18 cellular contexts compared by ENCODE assay signal in the genomic region with DNA sequence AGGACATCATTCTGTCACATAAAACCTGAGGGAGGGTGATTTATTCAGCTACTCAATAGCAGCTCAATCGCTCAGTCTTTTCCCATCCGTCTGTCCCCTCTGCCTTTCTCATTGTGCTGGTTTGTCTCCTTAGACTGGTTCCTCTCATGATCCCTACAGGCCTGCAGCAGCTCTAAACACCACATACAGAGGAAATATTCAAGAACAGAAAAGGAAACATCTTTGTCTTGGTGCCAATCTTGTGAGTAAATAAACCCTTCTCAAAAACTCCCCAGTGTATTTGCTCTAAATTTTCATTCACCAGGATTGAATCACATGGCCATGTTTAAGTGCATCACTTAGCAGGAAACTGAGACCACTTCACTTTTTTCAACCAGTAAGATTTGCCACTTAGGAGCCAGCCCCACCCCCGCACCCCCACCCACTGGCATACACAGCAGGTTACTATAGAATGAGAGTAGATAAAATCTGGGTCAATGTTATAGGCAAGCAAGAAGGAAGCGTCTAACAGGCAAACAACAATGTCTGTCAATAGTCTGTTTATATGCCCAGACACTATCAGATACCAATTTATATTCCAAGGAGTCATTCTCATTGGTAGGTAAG.
DNase-seq lines count a peak whose midpoint lies in the region; ATAC-seq lines count a peak whose summit lies in the region.
"Had no signal": no experiment of that assay in that cellular context is flagged by ENCODE, and none has a peak within 500 bp of the region (broad histone marks: within the 10 kb centered on the region; RNA-seq: fewer than 3 reads in every experiment).

No MANE protein-coding gene starts in this region.

- H2BK120ac ChIP-seq in mesendoderm (ENCODE audit: low read depth, low read length), result peak overlapping the region; percentile 61

- H3K4me3 Mint-ChIP-seq in stimulated activated memory B cell treated with anti-CD40 and anti-IgM and Interleukin-4, amounts not matched to agents 10 μg/mL and 1 μg/mL and 100 μg/mL, for 72 hours, result no peak overlapping the region
- H3K4me3 Mint-ChIP-seq: activated CD8-positive, alpha-beta T cell treated with anti-CD3 and anti-CD28 coated beads, Interleukin-2, amount 10 ng/mL, durations not matched to agents 7 days and 5 days; CD4-positive, alpha-beta T cell had no signal

- peak overlapping the region; percentile 51 for H3K18ac ChIP-seq in mesendoderm (ENCODE audit: low read length)

- no peaks in the 10 kb centered on the region for H3K4me1 Mint-ChIP-seq in stimulated activated memory B cell treated with anti-CD40 and anti-IgM and Interleukin-4, amounts not matched to agents 10 μg/mL and 1 μg/mL and 100 μg/mL, for 72 hours

- no peaks in the 10 kb centered on the region for H3K27me3 Mint-ChIP-seq in stimulated activated memory B cell treated with anti-CD40 and anti-IgM and Interleukin-4, amounts not matched to agents 10 μg/mL and 1 μg/mL and 100 μg/mL, for 72 hours
- H3K27me3 Mint-ChIP-seq: CD4-positive, alpha-beta T cell had no signal

- no peak overlapping the region for H3K27ac Mint-ChIP-seq in stimulated activated memory B cell treated with anti-CD40 and anti-IgM and Interleukin-4, amounts not matched to agents 10 μg/mL and 1 μg/mL and 100 μg/mL, for 72 hours
- H3K27ac Mint-ChIP-seq: activated CD8-positive, alpha-beta T cell treated with anti-CD3 and anti-CD28 coated beads, Interleukin-2, amount 10 ng/mL, durations not matched to agents 7 days and 5 days; CD4-positive, alpha-beta T cell had no signal

- no peaks in the 10 kb centered on the region for H3K36me3 Mint-ChIP-seq in stimulated activated memory B cell treated with anti-CD40 and anti-IgM and Interleukin-4, amounts not matched to agents 10 μg/mL and 1 μg/mL and 100 μg/mL, for 72 hours

- DNase-seq in DMS53 treated with DMSO at 0.1 percent for 48 hours (lab: John Stamatoyannopoulos, UW; ENCODE audit: unreplicated experiment) (peak; percentile 1), NCI-H1105 treated with DMSO at 0.1 percent for 48 hours (lab: John Stamatoyannopoulos, UW) (peak; percentile 35), NCI-H2227 treated with DMSO at 0.1 percent for 48 hours (lab: John Stamatoyannopoulos, UW) (peak; percentile 56), mesendoderm (peak; percentile 62), HT-29 (ENCODE audit: low spot score) (no peak), RKO (ENCODE audit: low spot score) (no peak)
- DNase-seq: activated CD8-positive, alpha-beta T cell treated with anti-CD3 and anti-CD28 coated beads, Interleukin-2, amount 10 ng/mL, durations not matched to agents 7 days and 5 days; activated naive CD4-positive, alpha-beta T cell treated with anti-CD3 and anti-CD28 coated beads, Interleukin-2, amount 50 U/mL, for 16 hours; activated T-cell treated with anti-CD3 and anti-CD28 coated beads, Interleukin-2, amount 50 U/mL, for 48 hours; CD4-positive, alpha-beta T cell; cerebellar nuclear complex; effector memory CD4-positive, alpha-beta T cell; KG1; T-helper 9 cell had no signal

- no peak overlapping the region for H3K23ac ChIP-seq in mesendoderm (ENCODE audit: low read length)

- H3K4ac ChIP-seq in mesendoderm (ENCODE audit: low read depth, low read length), result no peak overlapping the region

- H3K79me1 ChIP-seq in mesendoderm (ENCODE audit: low read length), result peaks cover 3% of the 10 kb centered on the region

- no peaks in the 10 kb centered on the region for H3K27me3 ChIP-seq in mesendoderm (ENCODE audit: insufficient read depth, low read length, poor library complexity)

- ATAC-seq in stimulated activated memory B cell treated with anti-CD40 and anti-IgM and Interleukin-4, amounts not matched to agents 10 μg/mL and 1 μg/mL and 100 μg/mL, for 72 hours, result no peak
- no peak for ATAC-seq in HG02852 (IDR thresholded peaks at IDR 0.05; ENCODE audit: unreplicated experiment)
- ATAC-seq: activated CD8-positive, alpha-beta T cell treated with anti-CD3 and anti-CD28 coated beads, Interleukin-2, amount 10 ng/mL, durations not matched to agents 7 days and 5 days; left lobe of liver; SK-N-SH treated with all-trans-retinoic acid at 6 μM for 48 hours had no signal

- peak overlapping the region; percentile 63 for H3K27ac ChIP-seq in mesendoderm (ENCODE audit: low read depth, low read length)

- no peak overlapping the region for H3K4me3 ChIP-seq in mesendoderm (ENCODE audit: low read length)

- H3K9me3 Mint-ChIP-seq in stimulated activated memory B cell treated with anti-CD40 and anti-IgM and Interleukin-4, amounts not matched to agents 10 μg/mL and 1 μg/mL and 100 μg/mL, for 72 hours, result no peaks in the 10 kb centered on the region
- H3K9me3 Mint-ChIP-seq: CD4-positive, alpha-beta T cell had no signal

- H2AK5ac ChIP-seq in mesendoderm (ENCODE audit: low read length), result no peak overlapping the region

- WGBS in mesendoderm (ENCODE audit: extremely low coverage, insufficient coverage, low lambda C conversion rate), result no CpG with 5 or more reads among the region's 4 CpGs

- no peak overlapping the region for H4K8ac ChIP-seq in mesendoderm (ENCODE audit: low read depth, low read length)

- peak overlapping the region; percentile 14 for H2BK5ac ChIP-seq in mesendoderm (ENCODE audit: low read length)

- no peak overlapping the region for H3K9ac ChIP-seq in mesendoderm (ENCODE audit: low read length)

- peak overlapping the region; percentile 12 for H3K56ac ChIP-seq in mesendoderm (ENCODE audit: low read length)

- H3K79me2 ChIP-seq in mesendoderm (ENCODE audit: control insufficient read depth, insufficient read depth, low read length), result peaks cover 3% of the 10 kb centered on the region

- H3K4me2 ChIP-seq in mesendoderm (ENCODE audit: low read length), result no peak overlapping the region

- no peak overlapping the region for H4K5ac ChIP-seq in mesendoderm (ENCODE audit: low read length)

- H2BK15ac ChIP-seq in mesendoderm (replicated peaks; ENCODE audit: low read depth), result no peak overlapping the region

- peaks cover 6% of the 10 kb centered on the region for H3K4me1 ChIP-seq in mesendoderm (ENCODE audit: control insufficient read depth, low read depth, low read length)

- no peaks in the 10 kb centered on the region for H3K36me3 ChIP-seq in mesendoderm (ENCODE audit: control insufficient read depth, insufficient read depth, low read length)

Comparison
In these comparisons a context has a peak if more than half of its experiments do, and no peak if none do; other contexts are left out.
1. DNase-seq: peak in DMS53 treated with DMSO at 0.1 percent for 48 hours (single experiment), NCI-H1105 treated with DMSO at 0.1 percent for 48 hours (single experiment), NCI-H2227 treated with DMSO at 0.1 percent for 48 hours (single experiment) and mesendoderm (single experiment); none in HT-29 (single experiment) and RKO (single experiment).